Comparison of ENCODE assay signal across 6 cellular contexts in genomic region chr20:57279548-57279947, GRCh38. TPM values are rescaled to one million over a fixed set of nuclear protein-coding genes. Genes with fewer than 3 reads are reported as not detected.
"Had no signal": no experiment of that assay in that cellular context is flagged by ENCODE, and none has a peak within 500 bp of the region (broad histone marks: within the 10 kb centered on the region; RNA-seq: fewer than 3 reads in every experiment).

No MANE protein-coding gene starts in this region.

RNA-seq across cellular contexts. Expression of gene BMP7, which starts 13.1 kb away (rescaled TPM):
- total RNA-seq: PC-3, SJSA1 had no signal
- polyA plus RNA-seq: SK-N-SH had no signal

RNA-seq across cellular contexts. Expression of gene SPO11, which starts 50.1 kb away (rescaled TPM):
- total RNA-seq: M059J, PC-3, Peyer's patch, Right ventricle myocardium superior, SJSA1 had no signal
- polyA plus RNA-seq: SK-N-SH had no signal
